Comparison of ENCODE assay signal across 8 cellular contexts in the genomic region with DNA sequence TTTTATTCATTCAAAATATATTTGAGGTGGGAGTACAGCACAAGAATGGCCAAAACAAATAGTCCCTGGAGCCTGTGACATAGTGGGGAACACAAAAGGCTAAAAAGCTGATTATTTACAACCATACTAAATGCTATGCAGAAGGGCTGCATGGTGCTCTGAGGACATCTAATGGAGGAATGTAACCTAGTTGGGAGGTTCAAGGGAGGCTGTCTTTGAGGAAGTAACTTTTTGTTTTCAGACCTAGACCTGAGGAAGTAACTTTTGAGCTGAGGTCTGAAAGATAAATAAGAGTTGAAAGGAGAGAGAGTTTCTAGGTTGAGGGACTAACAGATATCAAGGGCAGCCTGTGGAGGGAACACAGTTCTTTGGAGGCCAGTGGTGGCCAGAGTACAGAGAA. TPM values are rescaled to one million over a fixed set of nuclear protein-coding genes. Genes with fewer than 3 reads are reported as not detected.
A peak's percentile ranks its signal among the peaks of the same experiment; 100 is the strongest.
DNase-seq lines count a peak whose midpoint lies in the region; ATAC-seq and TF ChIP-seq lines count a peak whose summit lies in the region.

No MANE protein-coding gene starts in this region.

- H3K4me3 ChIP-seq in Jurkat, Clone E6-1 (ENCODE audit: low read length): no peak overlapping the region
- no peak overlapping the region for H3K4me3 ChIP-seq in naive thymus-derived CD4-positive, alpha-beta T cell (ENCODE audit: low read length)

- H3K9me3 Mint-ChIP-seq in T-cell: no peaks in the 10 kb centered on the region
- H3K9me3 Mint-ChIP-seq in endothelial cell (ENCODE audit: unreplicated experiment): no peaks in the 10 kb centered on the region
- H3K9me3 Mint-ChIP-seq in naive thymus-derived CD4-positive, alpha-beta T cell: no peaks in the 10 kb centered on the region
- H3K9me3 Mint-ChIP-seq in activated T-helper 2 cell treated with anti-CD3 and anti-CD28 coated beads, Interferon-gamma antibody, Interleukin-2, Interleukin-4, amounts not matched to agents 10 μg/mL and 5 μg/mL and 100 μg/mL, durations not matched to agents 14 hours and 24 hours and 36 hours: no peaks in the 10 kb centered on the region

- intact Hi-C loops in naive thymus-derived CD4-positive, alpha-beta T cell (cut with micrococcal nuclease): loop anchor here (1.0 to 5.0 kb wide), 10 partner anchors 11 to 555 kb away; a partner anchor contains a TSS
- intact Hi-C loops in activated T-helper 2 cell treated with anti-CD3 and anti-CD28 coated beads, Interferon-gamma antibody, Interleukin-2, Interleukin-4, amounts not matched to agents 10 μg/mL and 5 μg/mL and 100 μg/mL, durations not matched to agents 14 hours and 24 hours and 36 hours (cut with micrococcal nuclease): loop anchor here (1.0 to 2.0 kb wide), 3 partner anchors 91 to 221 kb away; a partner anchor contains a TSS

- H3K27me3 Mint-ChIP-seq in T-cell (no peaks in the 10 kb centered on the region), endothelial cell (ENCODE audit: unreplicated experiment) (peaks cover 2% of the 10 kb centered on the region)
- H3K27me3 Mint-ChIP-seq in naive thymus-derived CD4-positive, alpha-beta T cell: no peaks in the 10 kb centered on the region
- no peaks in the 10 kb centered on the region for H3K27me3 Mint-ChIP-seq in activated T-helper 2 cell treated with anti-CD3 and anti-CD28 coated beads, Interferon-gamma antibody, Interleukin-2, Interleukin-4, amounts not matched to agents 10 μg/mL and 5 μg/mL and 100 μg/mL, durations not matched to agents 14 hours and 24 hours and 36 hours (ENCODE audit: low read depth)

- TF ChIP-seq CTCF in endothelial cell (IDR thresholded peaks at IDR 0.05; ENCODE audit: unreplicated experiment): no peak

- H3K27ac ChIP-seq in naive thymus-derived CD4-positive, alpha-beta T cell (ENCODE audit: low read depth, low read length): peak overlapping the region; percentile 10

- POLR2A ChIA-PET in T-cell (lab: Charles Lee): interaction anchor here in 1 of 2 donors (1.0 kb wide), 1 partner anchor 147 kb away, joined by 4 read pairs; no protein-coding TSS in a partner anchor
- POLR2A ChIA-PET in naive thymus-derived CD4-positive, alpha-beta T cell (lab: Charles Lee): interaction anchor here (0.6 to 2.8 kb wide), 11 partner anchors 10 to 220 kb away, joined by 3 to 27 read pairs (median 6); a partner anchor contains a TSS

- peaks cover 0 to 6% (median 0%) of the 10 kb centered on the region in 3 experiments for H3K36me3 ChIP-seq in naive thymus-derived CD4-positive, alpha-beta T cell (ENCODE audit: control insufficient read depth in 2 of 3, insufficient read depth in 3 of 3, low read length in 3 of 3)

- no peak overlapping the region for H3K4me3 Mint-ChIP-seq in T-cell
- H3K4me3 Mint-ChIP-seq in endothelial cell (ENCODE audit: unreplicated experiment): no peak overlapping the region
- no peak overlapping the region for H3K4me3 Mint-ChIP-seq in naive thymus-derived CD4-positive, alpha-beta T cell
- H3K4me3 Mint-ChIP-seq in activated T-helper 2 cell treated with anti-CD3 and anti-CD28 coated beads, Interferon-gamma antibody, Interleukin-2, Interleukin-4, amounts not matched to agents 10 μg/mL and 5 μg/mL and 100 μg/mL, durations not matched to agents 14 hours and 24 hours and 36 hours (ENCODE audit: low read depth): no peak overlapping the region

- peaks cover 10 to 11% (median 11%) of the 10 kb centered on the region in 3 donors for H3K4me1 Mint-ChIP-seq in T-cell
- peaks cover 22% of the 10 kb centered on the region for H3K4me1 Mint-ChIP-seq in endothelial cell (ENCODE audit: unreplicated experiment)
- peaks cover 6 to 20% (median 12%) of the 10 kb centered on the region in 7 donors for H3K4me1 Mint-ChIP-seq in naive thymus-derived CD4-positive, alpha-beta T cell
- H3K4me1 Mint-ChIP-seq in activated T-helper 2 cell treated with anti-CD3 and anti-CD28 coated beads, Interferon-gamma antibody, Interleukin-2, Interleukin-4, amounts not matched to agents 10 μg/mL and 5 μg/mL and 100 μg/mL, durations not matched to agents 14 hours and 24 hours and 36 hours (ENCODE audit: low read depth): peaks cover 16% of the 10 kb centered on the region

- H3K9me3 ChIP-seq in naive thymus-derived CD4-positive, alpha-beta T cell (ENCODE audit: control insufficient read depth in 2 of 3, low read length in 3 of 3): no peaks in the 10 kb centered on the region

- CTCF ChIA-PET in T-cell (lab: Charles Lee): interaction anchor here (0.6 to 4.1 kb wide), 37 partner anchors 9 to 955 kb away, joined by 3 to 67 read pairs (median 5); a partner anchor contains a TSS
- CTCF ChIA-PET in naive thymus-derived CD4-positive, alpha-beta T cell (lab: Charles Lee): interaction anchor here (0.6 to 10.6 kb wide), 37 partner anchors 11 to 454 kb away, joined by 3 to 161 read pairs (median 4); a partner anchor contains a TSS

- H3K27ac Mint-ChIP-seq in T-cell: no peak overlapping the region
- no peak overlapping the region for H3K27ac Mint-ChIP-seq in endothelial cell (ENCODE audit: unreplicated experiment)
- H3K27ac Mint-ChIP-seq in naive thymus-derived CD4-positive, alpha-beta T cell: no peak overlapping the region
- no peak overlapping the region for H3K27ac Mint-ChIP-seq in activated T-helper 2 cell treated with anti-CD3 and anti-CD28 coated beads, Interferon-gamma antibody, Interleukin-2, Interleukin-4, amounts not matched to agents 10 μg/mL and 5 μg/mL and 100 μg/mL, durations not matched to agents 14 hours and 24 hours and 36 hours

- ATAC-seq in GM21576 (IDR thresholded peaks at IDR 0.05; ENCODE audit: unreplicated experiment): peak; percentile 90
- ATAC-seq in T-cell (replicated peaks in 1 of 4): peak; percentile 85 to 97 (median 92)
- ATAC-seq in naive thymus-derived CD4-positive, alpha-beta T cell: peak; percentile 90

- H3K36me3 Mint-ChIP-seq in T-cell (peaks cover 4% of the 10 kb centered on the region), endothelial cell (ENCODE audit: low read depth, unreplicated experiment) (no peaks in the 10 kb centered on the region)
- peaks cover 0 to 7% (median 0%) of the 10 kb centered on the region in 5 donors for H3K36me3 Mint-ChIP-seq in naive thymus-derived CD4-positive, alpha-beta T cell
- H3K36me3 Mint-ChIP-seq in activated T-helper 2 cell treated with anti-CD3 and anti-CD28 coated beads, Interferon-gamma antibody, Interleukin-2, Interleukin-4, amounts not matched to agents 10 μg/mL and 5 μg/mL and 100 μg/mL, durations not matched to agents 14 hours and 24 hours and 36 hours (ENCODE audit: low read depth): no peaks in the 10 kb centered on the region

- no peaks in the 10 kb centered on the region for H3K27me3 ChIP-seq in naive thymus-derived CD4-positive, alpha-beta T cell (ENCODE audit: control insufficient read depth in 2 of 2, insufficient read depth in 2 of 2, low read length in 2 of 2)

- peaks cover 0 to 10% of the 10 kb centered on the region in 2 donors for H3K4me1 ChIP-seq in naive thymus-derived CD4-positive, alpha-beta T cell (ENCODE audit: control insufficient read depth in 2 of 2, insufficient read depth in 2 of 2, low read length in 2 of 2)

- DNase-seq in stimulated activated naive CD4-positive, alpha-beta T cell (lab: John Stamatoyannopoulos, UW): peak in 5 of 6 experiments; percentile 14 to 73 (median 60)
- DNase-seq in stimulated activated naive CD4-positive, alpha-beta T cell treated with Interleukin-2 at 50 U/mL for 16 hours (lab: John Stamatoyannopoulos, UW): no peak
- DNase-seq in Jurkat, Clone E6-1 (ENCODE audit: low read depth, low spot score): peak; percentile 63
- peak in 29 of 34 experiments; percentile 15 to 64 (median 44) for DNase-seq in T-cell
- DNase-seq in endothelial cell (ENCODE audit: low spot score): peak; percentile 26
- DNase-seq in naive thymus-derived CD4-positive, alpha-beta T cell: peak in 7 of 9 donors; percentile 45 to 78 (median 64)
- no peak for DNase-seq in activated T-helper 2 cell treated with anti-CD3 and anti-CD28 coated beads, Interferon-gamma antibody, Interleukin-2, Interleukin-4, amounts not matched to agents 10 μg/mL and 5 μg/mL and 100 μg/mL, durations not matched to agents 14 hours and 24 hours and 36 hours (ENCODE audit: low spot score)

RNA-seq across cellular contexts. Expression of a gene that starts 34.8 kb away (rescaled TPM):
- 13.6 TPM for polyA plus RNA-seq in Jurkat, Clone E6-1 (2012; ENCODE audit: insufficient read depth, insufficient read length)
- 10 to 100 TPM; 52.7 to 80.0 (median 62.6) TPM for total RNA-seq in T-cell
- total RNA-seq in endothelial cell (ENCODE audit: unreplicated experiment): 32.5 TPM
- 100 to 1,000 TPM in 2 of 5 experiments, 10 to 100 TPM in 3; 51.9 to 120 (median 96.3) TPM for total RNA-seq in naive thymus-derived CD4-positive, alpha-beta T cell
- 10 to 100 TPM; 51.0 to 59.8 TPM for polyA plus RNA-seq in naive thymus-derived CD4-positive, alpha-beta T cell
- 30.0 and 34.5 TPM in 2 replicates for total RNA-seq in activated T-helper 2 cell treated with anti-CD3 and anti-CD28 coated beads, Interferon-gamma antibody, Interleukin-2, Interleukin-4, amounts not matched to agents 10 μg/mL and 5 μg/mL and 100 μg/mL, durations not matched to agents 14 hours and 24 hours and 36 hours

Comparison
In these comparisons a context has a peak if more than half of its experiments do, and no peak if none do; other contexts are left out.
1. DNase-seq: peak in stimulated activated naive CD4-positive, alpha-beta T cell (5 of 6), Jurkat, Clone E6-1 (single experiment), T-cell (29 of 34), endothelial cell (single experiment) and naive thymus-derived CD4-positive, alpha-beta T cell (7 of 9); none in stimulated activated naive CD4-positive, alpha-beta T cell treated with Interleukin-2 at 50 U/mL for 16 hours (single experiment) and activated T-helper 2 cell treated with anti-CD3 and anti-CD28 coated beads, Interferon-gamma antibody, Interleukin-2, Interleukin-4, amounts not matched to agents 10 μg/mL and 5 μg/mL and 100 μg/mL, durations not matched to agents 14 hours and 24 hours and 36 hours (single experiment).
2. Peak in every context shown above with its lines, with median percentiles within 50 percentile points of each other: ATAC-seq.